Comparison of ENCODE assay signal across 1 cellular context in the genomic region with DNA sequence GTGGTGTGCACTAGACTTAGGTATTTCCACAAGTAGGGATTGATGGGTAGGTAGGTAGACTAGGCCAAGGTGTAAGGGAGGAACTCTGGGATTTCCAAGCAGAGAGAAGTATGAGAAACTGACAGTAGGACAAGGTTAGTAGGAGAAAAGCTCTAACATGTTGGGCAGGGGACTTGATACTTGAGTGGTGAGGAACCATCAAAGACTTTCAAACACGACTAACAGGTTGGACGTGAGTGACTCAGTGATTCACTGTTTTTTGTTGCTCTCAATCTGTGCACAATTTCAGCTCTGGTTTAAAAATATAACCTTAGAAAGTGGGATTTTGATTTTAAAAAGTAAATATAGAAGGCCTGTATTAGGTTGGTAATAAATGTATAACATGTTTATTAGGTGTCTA.
TF ChIP-seq lines count a peak whose summit lies in the region.

No MANE protein-coding gene starts in this region.

TF ChIP-seq in GM23338, 12 proteins besides CTCF, POLR2A, EP300 and RAD21 (continued from another document):
- TF ChIP-seq, protein P1, sequence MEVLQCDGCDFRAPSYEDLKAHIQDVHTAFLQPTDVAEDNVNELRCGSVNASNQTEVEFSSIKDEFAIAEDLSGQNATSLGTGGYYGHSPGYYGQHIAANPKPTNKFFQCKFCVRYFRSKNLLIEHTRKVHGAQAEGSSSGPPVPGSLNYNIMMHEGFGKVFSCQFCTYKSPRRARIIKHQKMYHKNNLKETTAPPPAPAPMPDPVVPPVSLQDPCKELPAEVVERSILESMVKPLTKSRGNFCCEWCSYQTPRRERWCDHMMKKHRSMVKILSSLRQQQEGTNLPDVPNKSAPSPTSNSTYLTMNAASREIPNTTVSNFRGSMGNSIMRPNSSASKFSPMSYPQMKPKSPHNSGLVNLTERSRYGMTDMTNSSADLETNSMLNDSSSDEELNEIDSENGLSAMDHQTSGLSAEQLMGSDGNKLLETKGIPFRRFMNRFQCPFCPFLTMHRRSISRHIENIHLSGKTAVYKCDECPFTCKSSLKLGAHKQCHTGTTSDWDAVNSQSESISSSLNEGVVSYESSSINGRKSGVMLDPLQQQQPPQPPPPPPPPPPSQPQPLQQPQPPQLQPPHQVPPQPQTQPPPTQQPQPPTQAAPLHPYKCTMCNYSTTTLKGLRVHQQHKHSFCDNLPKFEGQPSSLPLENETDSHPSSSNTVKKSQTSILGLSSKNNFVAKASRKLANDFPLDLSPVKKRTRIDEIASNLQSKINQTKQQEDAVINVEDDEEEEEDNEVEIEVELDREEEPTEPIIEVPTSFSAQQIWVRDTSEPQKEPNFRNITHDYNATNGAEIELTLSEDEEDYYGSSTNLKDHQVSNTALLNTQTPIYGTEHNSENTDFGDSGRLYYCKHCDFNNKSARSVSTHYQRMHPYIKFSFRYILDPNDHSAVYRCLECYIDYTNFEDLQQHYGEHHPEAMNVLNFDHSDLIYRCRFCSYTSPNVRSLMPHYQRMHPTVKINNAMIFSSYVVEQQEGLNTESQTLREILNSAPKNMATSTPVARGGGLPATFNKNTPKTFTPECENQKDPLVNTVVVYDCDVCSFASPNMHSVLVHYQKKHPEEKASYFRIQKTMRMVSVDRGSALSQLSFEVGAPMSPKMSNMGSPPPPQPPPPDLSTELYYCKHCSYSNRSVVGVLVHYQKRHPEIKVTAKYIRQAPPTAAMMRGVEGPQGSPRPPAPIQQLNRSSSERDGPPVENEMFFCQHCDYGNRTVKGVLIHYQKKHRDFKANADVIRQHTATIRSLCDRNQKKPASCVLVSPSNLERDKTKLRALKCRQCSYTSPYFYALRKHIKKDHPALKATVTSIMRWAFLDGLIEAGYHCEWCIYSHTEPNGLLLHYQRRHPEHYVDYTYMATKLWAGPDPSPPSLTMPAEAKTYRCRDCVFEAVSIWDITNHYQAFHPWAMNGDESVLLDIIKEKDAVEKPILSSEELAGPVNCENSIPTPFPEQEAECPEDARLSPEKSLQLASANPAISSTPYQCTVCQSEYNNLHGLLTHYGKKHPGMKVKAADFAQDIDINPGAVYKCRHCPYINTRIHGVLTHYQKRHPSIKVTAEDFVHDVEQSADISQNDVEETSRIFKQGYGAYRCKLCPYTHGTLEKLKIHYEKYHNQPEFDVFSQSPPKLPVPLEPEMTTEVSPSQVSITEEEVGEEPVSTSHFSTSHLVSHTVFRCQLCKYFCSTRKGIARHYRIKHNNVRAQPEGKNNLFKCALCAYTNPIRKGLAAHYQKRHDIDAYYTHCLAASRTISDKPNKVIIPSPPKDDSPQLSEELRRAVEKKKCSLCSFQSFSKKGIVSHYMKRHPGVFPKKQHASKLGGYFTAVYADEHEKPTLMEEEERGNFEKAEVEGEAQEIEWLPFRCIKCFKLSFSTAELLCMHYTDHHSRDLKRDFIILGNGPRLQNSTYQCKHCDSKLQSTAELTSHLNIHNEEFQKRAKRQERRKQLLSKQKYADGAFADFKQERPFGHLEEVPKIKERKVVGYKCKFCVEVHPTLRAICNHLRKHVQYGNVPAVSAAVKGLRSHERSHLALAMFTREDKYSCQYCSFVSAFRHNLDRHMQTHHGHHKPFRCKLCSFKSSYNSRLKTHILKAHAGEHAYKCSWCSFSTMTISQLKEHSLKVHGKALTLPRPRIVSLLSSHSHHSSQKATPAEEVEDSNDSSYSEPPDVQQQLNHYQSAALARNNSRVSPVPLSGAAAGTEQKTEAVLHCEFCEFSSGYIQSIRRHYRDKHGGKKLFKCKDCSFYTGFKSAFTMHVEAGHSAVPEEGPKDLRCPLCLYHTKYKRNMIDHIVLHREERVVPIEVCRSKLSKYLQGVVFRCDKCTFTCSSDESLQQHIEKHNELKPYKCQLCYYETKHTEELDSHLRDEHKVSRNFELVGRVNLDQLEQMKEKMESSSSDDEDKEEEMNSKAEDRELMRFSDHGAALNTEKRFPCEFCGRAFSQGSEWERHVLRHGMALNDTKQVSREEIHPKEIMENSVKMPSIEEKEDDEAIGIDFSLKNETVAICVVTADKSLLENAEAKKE (CRISPR knock-in tag; IDR thresholded peaks at IDR 0.05) = no peak
- TF ChIP-seq EZH2 (IDR thresholded peaks at IDR 0.05; ENCODE audit: low read depth, unreplicated experiment) = no peak
- TF ChIP-seq CREB1 (CRISPR knock-in tag; IDR thresholded peaks at IDR 0.05; ENCODE audit: low read depth) = no peak
- TF ChIP-seq STAT1 (IDR thresholded peaks at IDR 0.05; ENCODE audit: unreplicated experiment) = no peak
TF ChIP-seq in GM23338: peak in this region for 0.
